In genomic region chr6:105188251-105188650, GRCh38 we compare ENCODE assay signal across 35 cellular contexts. TPM values are rescaled to one million over a fixed set of nuclear protein-coding genes. Genes with fewer than 3 reads are reported as not detected.
"Had no signal": no experiment of that assay in that cellular context is flagged by ENCODE, and none has a peak within 500 bp of the region (broad histone marks: within the 10 kb centered on the region; RNA-seq: fewer than 3 reads in every experiment).

No MANE protein-coding gene starts in this region.

- H3K4me1 ChIP-seq: adrenal gland, ascending aorta, body of pancreas, breast epithelium had no signal

- H3K36me3 ChIP-seq: adrenal gland, ascending aorta, brain microvascular endothelial cell, cardiac muscle cell had no signal

- H3K4me3 ChIP-seq: adrenal gland, ascending aorta, body of pancreas, breast epithelium, cardiac muscle cell had no signal

- ATAC-seq: activated naive CD4-positive, alpha-beta T cell treated with anti-CD3 and anti-CD28 coated beads, Interleukin-2, amount 50 U/mL, for 72 hours; activated naive CD8-positive, alpha-beta T cell treated with anti-CD3 and anti-CD28 coated beads, Interleukin-2, amount 50 U/mL, for 24 hours; activated T-cell treated with anti-CD3 and anti-CD28 coated beads, Interleukin-2, amount 50 U/mL, for 4 hours; activated T-cell treated with anti-CD3 and anti-CD28 coated beads, Interleukin-2, amount 50 U/mL, for 72 hours; activated T-helper 17 cell treated with anti-CD3 and anti-CD28 coated beads, Interleukin-2, amount 50 U/mL, for 72 hours; body of pancreas had no signal

- H3K27ac ChIP-seq: adrenal gland, ascending aorta, body of pancreas, brain microvascular endothelial cell, breast epithelium, cardiac muscle cell had no signal

- H3K9me3 ChIP-seq: adrenal gland, ascending aorta, body of pancreas, breast epithelium had no signal

- DNase-seq: activated effector memory CD4-positive, alpha-beta T cell treated with anti-CD3 and anti-CD28 coated beads, Interleukin-2, amount 50 U/mL, for 16 hours; activated effector memory CD4-positive, alpha-beta T cell treated with Interleukin-2 at 50 U/mL for 16 hours; activated gamma-delta T cell; activated gamma-delta T cell treated with Interleukin-2 at 50 U/mL for 16 hours; activated naive CD4-positive, alpha-beta T cell; activated naive CD4-positive, alpha-beta T cell treated with anti-CD3 and anti-CD28 coated beads for 36 hours; activated naive CD4-positive, alpha-beta T cell treated with anti-CD3 and anti-CD28 coated beads, Interleukin-2, amount 10 ng/mL, durations not matched to agents 7 days and 5 days; activated naive CD4-positive, alpha-beta T cell treated with anti-CD3 and anti-CD28 coated beads, Interleukin-2, amount 50 U/mL, for 16 hours; activated naive CD4-positive, alpha-beta T cell treated with Interleukin-2 at 50 U/mL for 16 hours; activated naive CD8-positive, alpha-beta T cell treated with anti-CD3 and anti-CD28 coated beads for 36 hours; activated naive CD8-positive, alpha-beta T cell treated with anti-CD3 and anti-CD28 coated beads, Interleukin-2, amount 10 ng/mL, durations not matched to agents 7 days and 5 days; activated naive CD8-positive, alpha-beta T cell treated with anti-CD3 and anti-CD28 coated beads, Interleukin-2, amount 50 U/mL, for 24 hours; activated T-cell treated with anti-CD3 and anti-CD28 coated beads, Interleukin-2, amount 50 U/mL, for 24 hours; activated T-cell treated with anti-CD3 and anti-CD28 coated beads, Interleukin-2, amount 50 U/mL, for 4 hours; activated T-cell treated with anti-CD3 and anti-CD28 coated beads, Interleukin-2, amount 50 U/mL, for 48 hours; activated T-cell treated with anti-CD3 and anti-CD28 coated beads, Interleukin-2, amount 50 U/mL, for 72 hours; adrenal gland; amniotic stem cell; amygdala; anterior cingulate cortex; aorta; body of pancreas; brain microvascular endothelial cell; caudate nucleus; central memory CD4-positive, alpha-beta T cell; cerebellar nuclear complex had no signal

- FAIRE-seq: astrocyte, bronchial epithelial cell had no signal

- H3K27me3 ChIP-seq: adrenal gland, ascending aorta, body of pancreas, brain microvascular endothelial cell, breast epithelium, cardiac muscle cell had no signal

RNA-seq across cellular contexts. Expression of gene POPDC3, which starts 8.4 kb away (rescaled TPM):
- total RNA-seq: activated naive CD4-positive, alpha-beta T cell treated with anti-CD3 and anti-CD28 coated beads for 36 hours; activated naive CD4-positive, alpha-beta T cell treated with anti-CD3 and anti-CD28 coated beads, Interleukin-2, amount 50 U/mL, for 72 hours; activated naive CD8-positive, alpha-beta T cell treated with anti-CD3 and anti-CD28 coated beads for 36 hours; activated naive CD8-positive, alpha-beta T cell treated with anti-CD3 and anti-CD28 coated beads, Interleukin-2, amount 10 ng/mL, durations not matched to agents 7 days and 5 days; activated T-cell treated with anti-CD3 and anti-CD28 coated beads, Interleukin-2, amount 50 U/mL, for 4 hours; activated T-cell treated with anti-CD3 and anti-CD28 coated beads, Interleukin-2, amount 50 U/mL, for 72 hours; activated T-helper 1 cell treated with anti-CD3 and anti-CD28 coated beads, Interleukin-12 subunit alpha, Interleukin-12 subunit beta, Interleukin-2, Interleukin-4 antibody, amounts not matched to agents 30 ng/mL and 10 ng/mL and 1 ng/mL, durations not matched to agents 14 hours and 24 hours and 36 hours; activated T-helper 2 cell treated with anti-CD3 and anti-CD28 coated beads, Interferon-gamma antibody, Interleukin-2, Interleukin-4, amounts not matched to agents 10 μg/mL and 5 μg/mL and 100 μg/mL, durations not matched to agents 14 hours and 24 hours and 36 hours; aorta; ascending aorta; body of pancreas had no signal
